Comparison of ENCODE assay signal across 19 cellular contexts in genomic region chr4:152148057-152148456, GRCh38.
"Had no signal": no experiment of that assay in that cellular context is flagged by ENCODE, and none has a peak within 500 bp of the region (broad histone marks: within the 10 kb centered on the region; RNA-seq: fewer than 3 reads in every experiment).

No MANE protein-coding gene starts in this region.

- ATAC-seq: Right ventricle myocardium inferior had no signal

- DNase-seq: KBM-7, MV-4-11, NCI-H1048, NCI-H1105, NCI-H1417, NCI-H1436 treated with DMSO at 0.1 percent for 48 hours, NCI-H1694, NCI-H187 treated with DMSO at 0.1 percent for 48 hours, NCI-H2029 treated with DMSO at 0.1 percent for 48 hours, NCI-H2171 treated with DMSO at 0.1 percent for 48 hours, NCI-H345, NCI-H446 treated with DMSO at 0.1 percent for 48 hours, NCI-H510A treated with DMSO at 0.1 percent for 48 hours, NCI-H526, NCI-H82, PC-9, Peyer's patch, SHP77 treated with DMSO at 0.1 percent for 48 hours had no signal
